In genomic region chr22:17910561-17911311, GRCh38 we compare ENCODE assay signal across 9 cellular contexts.
DNase-seq lines count a peak whose midpoint lies in the region; TF ChIP-seq lines count a peak whose summit lies in the region.
"Had no signal": no experiment of that assay in that cellular context is flagged by ENCODE, and none has a peak within 500 bp of the region (broad histone marks: within the 10 kb centered on the region; RNA-seq: fewer than 3 reads in every experiment).

No MANE protein-coding gene starts in this region.

- H3K27ac Mint-ChIP-seq in activated naive CD8-positive, alpha-beta T cell treated with anti-CD3 and anti-CD28 coated beads for 36 hours, result no peak overlapping the region

- peak overlapping the region; percentile 14 for H3K4me3 ChIP-seq in WERI-Rb-1 (ENCODE audit: low read depth, low read length)
- H3K4me3 ChIP-seq in ovary, result no peak overlapping the region

- 9 to 20% (median 16%) methylated on average over 12 of the region's 12 CpGs for WGBS in ovary, 3 donors

- H3K36me3 ChIP-seq in WERI-Rb-1, result peaks cover 3% of the 10 kb centered on the region; the same call in 1 of the 2 replicates
- no peaks in the 10 kb centered on the region for H3K36me3 ChIP-seq in ovary

- intact Hi-C loops in ovary (cut with DNase I), result loop anchor here in 3 of 4 donors (2.0 to 10.0 kb wide), 4 partner anchors 66 to 164 kb away; partner anchors contain the start of gene PEX26 (in 2 of the 3)

- H3K27me3 ChIP-seq in WERI-Rb-1 (ENCODE audit: insufficient read depth, low read depth, severe bottlenecking) (no peaks in the 10 kb centered on the region), ovary (no peaks in the 10 kb centered on the region)

- peaks cover 12% of the 10 kb centered on the region for H3K4me1 ChIP-seq in ovary (ENCODE audit: insufficient read depth)

- H3K36me3 Mint-ChIP-seq in activated naive CD8-positive, alpha-beta T cell treated with anti-CD3 and anti-CD28 coated beads for 36 hours, result peaks cover 8% of the 10 kb centered on the region

- TF ChIP-seq CTCF in WERI-Rb-1 (IDR thresholded peaks at IDR 0.05; ENCODE audit: low read depth, low read length), result peak; percentile 71
- peak in 2 of 3 donors; percentile 4 to 11 for TF ChIP-seq CTCF in ovary (IDR thresholded peaks at IDR 0.05)

- peak overlapping the region; percentile 40; the same call in 1 of the 2 replicates for H3K27ac ChIP-seq in WERI-Rb-1
- H3K27ac ChIP-seq in ovary, result peak overlapping the region in 1 of 2 donors; percentile 54

- DNase-seq in H4 (ENCODE audit: low spot score) (peak; percentile 60), WERI-Rb-1 (peak; percentile 82), glomerular visceral epithelial cell (ENCODE audit: extremely low spot score) (peak; percentile 87), ovary (peak; percentile 71 to 77 (median 73)), NK-92 (lab: John Stamatoyannopoulos, UW; ENCODE audit: unreplicated experiment) (no peak), DMS53 (lab: John Stamatoyannopoulos, UW) (no peak)
- DNase-seq in activated naive CD4-positive, alpha-beta T cell (lab: John Stamatoyannopoulos, UW), result no peak
- DNase-seq in activated naive CD8-positive, alpha-beta T cell treated with anti-CD3 and anti-CD28 coated beads for 36 hours, result no peak

- no peaks in the 10 kb centered on the region for H3K9me3 Mint-ChIP-seq in activated naive CD8-positive, alpha-beta T cell treated with anti-CD3 and anti-CD28 coated beads for 36 hours
- H3K9me3 Mint-ChIP-seq: IgD-negative memory B cell had no signal

- TF ChIP-seq POLR2A in ovary (IDR thresholded peaks at IDR 0.05), result no peak

- peak; percentile 27 for TF ChIP-seq EP300 in ovary (IDR thresholded peaks at IDR 0.05)

- no peak overlapping the region for H3K4me3 Mint-ChIP-seq in activated naive CD8-positive, alpha-beta T cell treated with anti-CD3 and anti-CD28 coated beads for 36 hours

- H3K9me3 ChIP-seq in WERI-Rb-1 (ENCODE audit: severe bottlenecking), result no peaks in the 10 kb centered on the region
- no peaks in the 10 kb centered on the region for H3K9me3 ChIP-seq in ovary

- H3K27me3 Mint-ChIP-seq in activated naive CD8-positive, alpha-beta T cell treated with anti-CD3 and anti-CD28 coated beads for 36 hours, result no peaks in the 10 kb centered on the region
- H3K27me3 Mint-ChIP-seq: IgD-negative memory B cell had no signal

- peaks cover 3% of the 10 kb centered on the region for H3K4me1 Mint-ChIP-seq in activated naive CD8-positive, alpha-beta T cell treated with anti-CD3 and anti-CD28 coated beads for 36 hours

Comparison
In these comparisons a context has a peak if more than half of its experiments do, and no peak if none do; other contexts are left out.
1. DNase-seq: peak in H4 (single experiment), WERI-Rb-1 (single experiment), glomerular visceral epithelial cell (single experiment) and ovary (5 of 5); none in activated naive CD4-positive, alpha-beta T cell (0 of 4), activated naive CD8-positive, alpha-beta T cell treated with anti-CD3 and anti-CD28 coated beads for 36 hours (single experiment), NK-92 (single experiment) and DMS53 (single experiment).